In genomic region chr6:33822575-33823395, GRCh38 we compare ENCODE assay signal across 10 cellular contexts. TPM values are rescaled to one million over a fixed set of nuclear protein-coding genes. Genes with fewer than 3 reads are reported as not detected.
DNase-seq lines count a peak whose midpoint lies in the region; ATAC-seq lines count a peak whose summit lies in the region.
"Had no signal": no experiment of that assay in that cellular context is flagged by ENCODE, and none has a peak within 500 bp of the region (broad histone marks: within the 10 kb centered on the region; RNA-seq: fewer than 3 reads in every experiment).

No MANE protein-coding gene starts in this region.

- H3K4me3 ChIP-seq in H7 (ENCODE audit: insufficient read depth, low read depth, low read length), result no peak overlapping the region
- H3K4me3 ChIP-seq: SK-N-MC had no signal

- no peaks in the 10 kb centered on the region for H3K36me3 ChIP-seq in H7 (replicated peaks; ENCODE audit: control insufficient read depth, insufficient read depth, low read length)

- DNase-seq in AG08395 (ENCODE audit: low spot score) (peak; percentile 37), H7 (peak; percentile 95), NCI-H69 (lab: John Stamatoyannopoulos, UW) (peak; percentile 94), T-helper 17 cell (no peak), kidney glomerular epithelial cell (lab: John Stamatoyannopoulos, UW) (no peak)
- DNase-seq in activated naive CD4-positive, alpha-beta T cell (lab: John Stamatoyannopoulos, UW), result no peak
- DNase-seq in stimulated activated CD4-positive, alpha-beta T cell treated with anti-CD3 and anti-CD28 coated beads, Interleukin-1b, Interleukin-23, amount 100 ng/mL, for 48 hours, result no peak
- DNase-seq: stimulated activated CD4-positive, alpha-beta T cell treated with anti-CD3 and anti-CD28 coated beads, Interleukin-4, amount 100 ng/mL, for 24 hours had no signal

- H3K27ac Mint-ChIP-seq in T-helper 17 cell, result no peak overlapping the region

- ATAC-seq in esophagus mucosa (peak; percentile 40), T-helper 17 cell (no peak)

- no peak overlapping the region for H3K4me3 Mint-ChIP-seq in T-helper 17 cell

- H3K27me3 ChIP-seq in H7 (ENCODE audit: control insufficient read depth, insufficient read depth, low read length), result no peaks in the 10 kb centered on the region

- H3K4me1 Mint-ChIP-seq in T-helper 17 cell, result peaks cover 6% of the 10 kb centered on the region

- no peaks in the 10 kb centered on the region for H3K9me3 ChIP-seq in T-helper 17 cell (ENCODE audit: control insufficient read depth, low read length, poor library complexity, severe bottlenecking)

- peaks cover 14% of the 10 kb centered on the region for H3K27me3 Mint-ChIP-seq in T-helper 17 cell

- no peaks in the 10 kb centered on the region for H3K36me3 Mint-ChIP-seq in T-helper 17 cell (ENCODE audit: low read depth)

RNA-seq across cellular contexts. Expression of gene MLN, which starts 19.0 kb away (rescaled TPM):
- not detected in 2 replicates for total RNA-seq in H7 (2014; rRNA removed; shearing (Covaris generic))
- total RNA-seq in esophagus mucosa, result not detected
- not detected for total RNA-seq in T-helper 17 cell

RNA-seq across cellular contexts. Expression of gene LEMD2, which starts 33.9 kb away (rescaled TPM):
- total RNA-seq in H7 (2014; rRNA removed; shearing (Covaris generic)), result 74.6 and 79.6 TPM in 2 replicates
- total RNA-seq in esophagus mucosa (36.4 TPM), T-helper 17 cell (100 to 1,000 TPM; 101 to 120 TPM)

Comparison
In these comparisons a context has a peak if more than half of its experiments do, and no peak if none do; other contexts are left out.
1. DNase-seq: peak in AG08395 (single experiment), H7 (single experiment) and NCI-H69 (single experiment); none in activated naive CD4-positive, alpha-beta T cell (0 of 4), stimulated activated CD4-positive, alpha-beta T cell treated with anti-CD3 and anti-CD28 coated beads, Interleukin-1b, Interleukin-23, amount 100 ng/mL, for 48 hours (single experiment), T-helper 17 cell (0 of 3) and kidney glomerular epithelial cell (single experiment).